In the genomic region with DNA sequence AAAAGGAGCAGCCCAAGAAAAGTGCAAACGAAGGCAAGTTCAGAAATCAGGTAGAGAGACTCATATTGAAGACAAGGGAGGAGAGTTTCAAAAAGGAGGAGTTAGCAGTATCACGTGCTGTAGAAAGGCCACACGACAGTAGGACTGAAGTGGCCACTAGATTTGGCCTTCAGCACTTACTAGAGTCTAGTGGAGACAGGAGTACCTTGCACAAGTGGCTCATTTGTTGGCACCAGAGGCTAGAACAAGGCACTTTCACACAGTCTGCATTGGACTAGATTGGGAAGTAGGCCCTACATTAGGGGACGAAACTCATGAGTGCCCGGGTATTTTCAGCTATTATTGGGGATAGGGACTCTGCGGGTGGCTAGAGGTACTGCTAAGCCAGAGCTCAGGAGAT, we compare ENCODE assay signal across 1 cellular context.
A peak's percentile ranks its signal among the peaks of the same experiment; 100 is the strongest.
TF ChIP-seq lines count a peak whose summit lies in the region.

No MANE protein-coding gene starts in this region.

TF ChIP-seq in K562, 482 proteins besides CTCF, POLR2A, EP300 and RAD21 (continued from another document):
- TF ChIP-seq, protein P1, sequence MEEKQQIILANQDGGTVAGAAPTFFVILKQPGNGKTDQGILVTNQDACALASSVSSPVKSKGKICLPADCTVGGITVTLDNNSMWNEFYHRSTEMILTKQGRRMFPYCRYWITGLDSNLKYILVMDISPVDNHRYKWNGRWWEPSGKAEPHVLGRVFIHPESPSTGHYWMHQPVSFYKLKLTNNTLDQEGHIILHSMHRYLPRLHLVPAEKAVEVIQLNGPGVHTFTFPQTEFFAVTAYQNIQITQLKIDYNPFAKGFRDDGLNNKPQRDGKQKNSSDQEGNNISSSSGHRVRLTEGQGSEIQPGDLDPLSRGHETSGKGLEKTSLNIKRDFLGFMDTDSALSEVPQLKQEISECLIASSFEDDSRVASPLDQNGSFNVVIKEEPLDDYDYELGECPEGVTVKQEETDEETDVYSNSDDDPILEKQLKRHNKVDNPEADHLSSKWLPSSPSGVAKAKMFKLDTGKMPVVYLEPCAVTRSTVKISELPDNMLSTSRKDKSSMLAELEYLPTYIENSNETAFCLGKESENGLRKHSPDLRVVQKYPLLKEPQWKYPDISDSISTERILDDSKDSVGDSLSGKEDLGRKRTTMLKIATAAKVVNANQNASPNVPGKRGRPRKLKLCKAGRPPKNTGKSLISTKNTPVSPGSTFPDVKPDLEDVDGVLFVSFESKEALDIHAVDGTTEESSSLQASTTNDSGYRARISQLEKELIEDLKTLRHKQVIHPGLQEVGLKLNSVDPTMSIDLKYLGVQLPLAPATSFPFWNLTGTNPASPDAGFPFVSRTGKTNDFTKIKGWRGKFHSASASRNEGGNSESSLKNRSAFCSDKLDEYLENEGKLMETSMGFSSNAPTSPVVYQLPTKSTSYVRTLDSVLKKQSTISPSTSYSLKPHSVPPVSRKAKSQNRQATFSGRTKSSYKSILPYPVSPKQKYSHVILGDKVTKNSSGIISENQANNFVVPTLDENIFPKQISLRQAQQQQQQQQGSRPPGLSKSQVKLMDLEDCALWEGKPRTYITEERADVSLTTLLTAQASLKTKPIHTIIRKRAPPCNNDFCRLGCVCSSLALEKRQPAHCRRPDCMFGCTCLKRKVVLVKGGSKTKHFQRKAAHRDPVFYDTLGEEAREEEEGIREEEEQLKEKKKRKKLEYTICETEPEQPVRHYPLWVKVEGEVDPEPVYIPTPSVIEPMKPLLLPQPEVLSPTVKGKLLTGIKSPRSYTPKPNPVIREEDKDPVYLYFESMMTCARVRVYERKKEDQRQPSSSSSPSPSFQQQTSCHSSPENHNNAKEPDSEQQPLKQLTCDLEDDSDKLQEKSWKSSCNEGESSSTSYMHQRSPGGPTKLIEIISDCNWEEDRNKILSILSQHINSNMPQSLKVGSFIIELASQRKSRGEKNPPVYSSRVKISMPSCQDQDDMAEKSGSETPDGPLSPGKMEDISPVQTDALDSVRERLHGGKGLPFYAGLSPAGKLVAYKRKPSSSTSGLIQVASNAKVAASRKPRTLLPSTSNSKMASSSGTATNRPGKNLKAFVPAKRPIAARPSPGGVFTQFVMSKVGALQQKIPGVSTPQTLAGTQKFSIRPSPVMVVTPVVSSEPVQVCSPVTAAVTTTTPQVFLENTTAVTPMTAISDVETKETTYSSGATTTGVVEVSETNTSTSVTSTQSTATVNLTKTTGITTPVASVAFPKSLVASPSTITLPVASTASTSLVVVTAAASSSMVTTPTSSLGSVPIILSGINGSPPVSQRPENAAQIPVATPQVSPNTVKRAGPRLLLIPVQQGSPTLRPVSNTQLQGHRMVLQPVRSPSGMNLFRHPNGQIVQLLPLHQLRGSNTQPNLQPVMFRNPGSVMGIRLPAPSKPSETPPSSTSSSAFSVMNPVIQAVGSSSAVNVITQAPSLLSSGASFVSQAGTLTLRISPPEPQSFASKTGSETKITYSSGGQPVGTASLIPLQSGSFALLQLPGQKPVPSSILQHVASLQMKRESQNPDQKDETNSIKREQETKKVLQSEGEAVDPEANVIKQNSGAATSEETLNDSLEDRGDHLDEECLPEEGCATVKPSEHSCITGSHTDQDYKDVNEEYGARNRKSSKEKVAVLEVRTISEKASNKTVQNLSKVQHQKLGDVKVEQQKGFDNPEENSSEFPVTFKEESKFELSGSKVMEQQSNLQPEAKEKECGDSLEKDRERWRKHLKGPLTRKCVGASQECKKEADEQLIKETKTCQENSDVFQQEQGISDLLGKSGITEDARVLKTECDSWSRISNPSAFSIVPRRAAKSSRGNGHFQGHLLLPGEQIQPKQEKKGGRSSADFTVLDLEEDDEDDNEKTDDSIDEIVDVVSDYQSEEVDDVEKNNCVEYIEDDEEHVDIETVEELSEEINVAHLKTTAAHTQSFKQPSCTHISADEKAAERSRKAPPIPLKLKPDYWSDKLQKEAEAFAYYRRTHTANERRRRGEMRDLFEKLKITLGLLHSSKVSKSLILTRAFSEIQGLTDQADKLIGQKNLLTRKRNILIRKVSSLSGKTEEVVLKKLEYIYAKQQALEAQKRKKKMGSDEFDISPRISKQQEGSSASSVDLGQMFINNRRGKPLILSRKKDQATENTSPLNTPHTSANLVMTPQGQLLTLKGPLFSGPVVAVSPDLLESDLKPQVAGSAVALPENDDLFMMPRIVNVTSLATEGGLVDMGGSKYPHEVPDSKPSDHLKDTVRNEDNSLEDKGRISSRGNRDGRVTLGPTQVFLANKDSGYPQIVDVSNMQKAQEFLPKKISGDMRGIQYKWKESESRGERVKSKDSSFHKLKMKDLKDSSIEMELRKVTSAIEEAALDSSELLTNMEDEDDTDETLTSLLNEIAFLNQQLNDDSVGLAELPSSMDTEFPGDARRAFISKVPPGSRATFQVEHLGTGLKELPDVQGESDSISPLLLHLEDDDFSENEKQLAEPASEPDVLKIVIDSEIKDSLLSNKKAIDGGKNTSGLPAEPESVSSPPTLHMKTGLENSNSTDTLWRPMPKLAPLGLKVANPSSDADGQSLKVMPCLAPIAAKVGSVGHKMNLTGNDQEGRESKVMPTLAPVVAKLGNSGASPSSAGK (IDR thresholded peaks at IDR 0.05): peak; percentile 77
- TF ChIP-seq GATAD2B (IDR thresholded peaks at IDR 0.05; ENCODE audit: borderline replicate concordance) (no peak), CEBPB (tag; IDR thresholded peaks at IDR 0.05) (no peak), RBM39 (optimal IDR thresholded peaks at IDR 0.05; ENCODE audit: low read depth, low read length) (no peak), SMARCB1 (IDR thresholded peaks at IDR 0.05; ENCODE audit: insufficient read length, low read depth) (no peak), C11orf30 (IDR thresholded peaks at IDR 0.05; ENCODE audit: low read depth) (0 out of 2 replicates have a peak, but pooled peaks have one; percentile 11), FOS (IDR thresholded peaks at IDR 0.05; ENCODE audit: extremely low read depth, insufficient read length) (no peak), ZNF133 (CRISPR knock-in tag; IDR thresholded peaks at IDR 0.05) (no peak), BACH1 (tag; IDR thresholded peaks at IDR 0.05) (0 out of 2 replicates have a peak, but pooled peaks have one; percentile 16), BHLHE40 (IDR thresholded peaks at IDR 0.05; ENCODE audit: low read length) (peak; percentile 58), RAD51 (IDR thresholded peaks at IDR 0.05; ENCODE audit: borderline replicate concordance, low read depth) (peak; percentile 76), PURB (CRISPR knock-in tag; IDR thresholded peaks at IDR 0.05; ENCODE audit: low read depth) (no peak), PHB2 (IDR thresholded peaks at IDR 0.05; ENCODE audit: low read depth) (no peak)
- TF ChIP-seq, protein P2, sequence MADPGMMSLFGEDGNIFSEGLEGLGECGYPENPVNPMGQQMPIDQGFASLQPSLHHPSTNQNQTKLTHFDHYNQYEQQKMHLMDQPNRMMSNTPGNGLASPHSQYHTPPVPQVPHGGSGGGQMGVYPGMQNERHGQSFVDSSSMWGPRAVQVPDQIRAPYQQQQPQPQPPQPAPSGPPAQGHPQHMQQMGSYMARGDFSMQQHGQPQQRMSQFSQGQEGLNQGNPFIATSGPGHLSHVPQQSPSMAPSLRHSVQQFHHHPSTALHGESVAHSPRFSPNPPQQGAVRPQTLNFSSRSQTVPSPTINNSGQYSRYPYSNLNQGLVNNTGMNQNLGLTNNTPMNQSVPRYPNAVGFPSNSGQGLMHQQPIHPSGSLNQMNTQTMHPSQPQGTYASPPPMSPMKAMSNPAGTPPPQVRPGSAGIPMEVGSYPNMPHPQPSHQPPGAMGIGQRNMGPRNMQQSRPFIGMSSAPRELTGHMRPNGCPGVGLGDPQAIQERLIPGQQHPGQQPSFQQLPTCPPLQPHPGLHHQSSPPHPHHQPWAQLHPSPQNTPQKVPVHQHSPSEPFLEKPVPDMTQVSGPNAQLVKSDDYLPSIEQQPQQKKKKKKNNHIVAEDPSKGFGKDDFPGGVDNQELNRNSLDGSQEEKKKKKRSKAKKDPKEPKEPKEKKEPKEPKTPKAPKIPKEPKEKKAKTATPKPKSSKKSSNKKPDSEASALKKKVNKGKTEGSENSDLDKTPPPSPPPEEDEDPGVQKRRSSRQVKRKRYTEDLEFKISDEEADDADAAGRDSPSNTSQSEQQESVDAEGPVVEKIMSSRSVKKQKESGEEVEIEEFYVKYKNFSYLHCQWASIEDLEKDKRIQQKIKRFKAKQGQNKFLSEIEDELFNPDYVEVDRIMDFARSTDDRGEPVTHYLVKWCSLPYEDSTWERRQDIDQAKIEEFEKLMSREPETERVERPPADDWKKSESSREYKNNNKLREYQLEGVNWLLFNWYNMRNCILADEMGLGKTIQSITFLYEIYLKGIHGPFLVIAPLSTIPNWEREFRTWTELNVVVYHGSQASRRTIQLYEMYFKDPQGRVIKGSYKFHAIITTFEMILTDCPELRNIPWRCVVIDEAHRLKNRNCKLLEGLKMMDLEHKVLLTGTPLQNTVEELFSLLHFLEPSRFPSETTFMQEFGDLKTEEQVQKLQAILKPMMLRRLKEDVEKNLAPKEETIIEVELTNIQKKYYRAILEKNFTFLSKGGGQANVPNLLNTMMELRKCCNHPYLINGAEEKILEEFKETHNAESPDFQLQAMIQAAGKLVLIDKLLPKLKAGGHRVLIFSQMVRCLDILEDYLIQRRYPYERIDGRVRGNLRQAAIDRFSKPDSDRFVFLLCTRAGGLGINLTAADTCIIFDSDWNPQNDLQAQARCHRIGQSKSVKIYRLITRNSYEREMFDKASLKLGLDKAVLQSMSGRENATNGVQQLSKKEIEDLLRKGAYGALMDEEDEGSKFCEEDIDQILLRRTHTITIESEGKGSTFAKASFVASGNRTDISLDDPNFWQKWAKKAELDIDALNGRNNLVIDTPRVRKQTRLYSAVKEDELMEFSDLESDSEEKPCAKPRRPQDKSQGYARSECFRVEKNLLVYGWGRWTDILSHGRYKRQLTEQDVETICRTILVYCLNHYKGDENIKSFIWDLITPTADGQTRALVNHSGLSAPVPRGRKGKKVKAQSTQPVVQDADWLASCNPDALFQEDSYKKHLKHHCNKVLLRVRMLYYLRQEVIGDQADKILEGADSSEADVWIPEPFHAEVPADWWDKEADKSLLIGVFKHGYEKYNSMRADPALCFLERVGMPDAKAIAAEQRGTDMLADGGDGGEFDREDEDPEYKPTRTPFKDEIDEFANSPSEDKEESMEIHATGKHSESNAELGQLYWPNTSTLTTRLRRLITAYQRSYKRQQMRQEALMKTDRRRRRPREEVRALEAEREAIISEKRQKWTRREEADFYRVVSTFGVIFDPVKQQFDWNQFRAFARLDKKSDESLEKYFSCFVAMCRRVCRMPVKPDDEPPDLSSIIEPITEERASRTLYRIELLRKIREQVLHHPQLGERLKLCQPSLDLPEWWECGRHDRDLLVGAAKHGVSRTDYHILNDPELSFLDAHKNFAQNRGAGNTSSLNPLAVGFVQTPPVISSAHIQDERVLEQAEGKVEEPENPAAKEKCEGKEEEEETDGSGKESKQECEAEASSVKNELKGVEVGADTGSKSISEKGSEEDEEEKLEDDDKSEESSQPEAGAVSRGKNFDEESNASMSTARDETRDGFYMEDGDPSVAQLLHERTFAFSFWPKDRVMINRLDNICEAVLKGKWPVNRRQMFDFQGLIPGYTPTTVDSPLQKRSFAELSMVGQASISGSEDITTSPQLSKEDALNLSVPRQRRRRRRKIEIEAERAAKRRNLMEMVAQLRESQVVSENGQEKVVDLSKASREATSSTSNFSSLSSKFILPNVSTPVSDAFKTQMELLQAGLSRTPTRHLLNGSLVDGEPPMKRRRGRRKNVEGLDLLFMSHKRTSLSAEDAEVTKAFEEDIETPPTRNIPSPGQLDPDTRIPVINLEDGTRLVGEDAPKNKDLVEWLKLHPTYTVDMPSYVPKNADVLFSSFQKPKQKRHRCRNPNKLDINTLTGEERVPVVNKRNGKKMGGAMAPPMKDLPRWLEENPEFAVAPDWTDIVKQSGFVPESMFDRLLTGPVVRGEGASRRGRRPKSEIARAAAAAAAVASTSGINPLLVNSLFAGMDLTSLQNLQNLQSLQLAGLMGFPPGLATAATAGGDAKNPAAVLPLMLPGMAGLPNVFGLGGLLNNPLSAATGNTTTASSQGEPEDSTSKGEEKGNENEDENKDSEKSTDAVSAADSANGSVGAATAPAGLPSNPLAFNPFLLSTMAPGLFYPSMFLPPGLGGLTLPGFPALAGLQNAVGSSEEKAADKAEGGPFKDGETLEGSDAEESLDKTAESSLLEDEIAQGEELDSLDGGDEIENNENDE (IDR thresholded peaks at IDR 0.05; ENCODE audit: low read depth, low read length): no peak
- TF ChIP-seq, protein P3, sequence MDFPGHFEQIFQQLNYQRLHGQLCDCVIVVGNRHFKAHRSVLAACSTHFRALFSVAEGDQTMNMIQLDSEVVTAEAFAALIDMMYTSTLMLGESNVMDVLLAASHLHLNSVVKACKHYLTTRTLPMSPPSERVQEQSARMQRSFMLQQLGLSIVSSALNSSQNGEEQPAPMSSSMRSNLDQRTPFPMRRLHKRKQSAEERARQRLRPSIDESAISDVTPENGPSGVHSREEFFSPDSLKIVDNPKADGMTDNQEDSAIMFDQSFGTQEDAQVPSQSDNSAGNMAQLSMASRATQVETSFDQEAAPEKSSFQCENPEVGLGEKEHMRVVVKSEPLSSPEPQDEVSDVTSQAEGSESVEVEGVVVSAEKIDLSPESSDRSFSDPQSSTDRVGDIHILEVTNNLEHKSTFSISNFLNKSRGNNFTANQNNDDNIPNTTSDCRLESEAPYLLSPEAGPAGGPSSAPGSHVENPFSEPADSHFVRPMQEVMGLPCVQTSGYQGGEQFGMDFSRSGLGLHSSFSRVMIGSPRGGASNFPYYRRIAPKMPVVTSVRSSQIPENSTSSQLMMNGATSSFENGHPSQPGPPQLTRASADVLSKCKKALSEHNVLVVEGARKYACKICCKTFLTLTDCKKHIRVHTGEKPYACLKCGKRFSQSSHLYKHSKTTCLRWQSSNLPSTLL (IDR thresholded peaks at IDR 0.05): no peak
